1 cellular context compared by ENCODE assay signal in genomic region chr1:145714524-145715111, GRCh38.
TF ChIP-seq lines count a peak whose summit lies in the region.

No MANE protein-coding gene starts in this region.

TF ChIP-seq in HepG2, 621 proteins besides CTCF, POLR2A, EP300 and RAD21 (continued from another document and continues in another):
- TF ChIP-seq, protein P1, sequence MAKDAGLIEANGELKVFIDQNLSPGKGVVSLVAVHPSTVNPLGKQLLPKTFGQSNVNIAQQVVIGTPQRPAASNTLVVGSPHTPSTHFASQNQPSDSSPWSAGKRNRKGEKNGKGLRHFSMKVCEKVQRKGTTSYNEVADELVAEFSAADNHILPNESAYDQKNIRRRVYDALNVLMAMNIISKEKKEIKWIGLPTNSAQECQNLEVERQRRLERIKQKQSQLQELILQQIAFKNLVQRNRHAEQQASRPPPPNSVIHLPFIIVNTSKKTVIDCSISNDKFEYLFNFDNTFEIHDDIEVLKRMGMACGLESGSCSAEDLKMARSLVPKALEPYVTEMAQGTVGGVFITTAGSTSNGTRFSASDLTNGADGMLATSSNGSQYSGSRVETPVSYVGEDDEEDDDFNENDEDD (CRISPR knock-in tag; IDR thresholded peaks at IDR 0.05; ENCODE audit: borderline replicate concordance) = peak; percentile 73; the same call in 1 of the 2 replicates
- peak; percentile 88 for TF ChIP-seq ZNF547 (CRISPR knock-in tag; IDR thresholded peaks at IDR 0.05)
- TF ChIP-seq JARID2 (CRISPR knock-in tag; IDR thresholded peaks at IDR 0.05; ENCODE audit: insufficient replicate concordance) = no peak
- TF ChIP-seq MEIS1 (CRISPR knock-in tag; IDR thresholded peaks at IDR 0.05; ENCODE audit: borderline replicate concordance) = 0 out of 2 replicates have a peak, but pooled peaks have one; percentile 38
- TF ChIP-seq SAFB2 (CRISPR knock-in tag; IDR thresholded peaks at IDR 0.05; ENCODE audit: borderline replicate concordance, low read depth) = no peak
- TF ChIP-seq THAP11 (CRISPR knock-in tag; IDR thresholded peaks at IDR 0.05) = 0 out of 2 replicates have a peak, but pooled peaks have one; percentile 22
- no peak for TF ChIP-seq FLYWCH1 (CRISPR knock-in tag; IDR thresholded peaks at IDR 0.05)
- TF ChIP-seq HNRNPUL1 (IDR thresholded peaks at IDR 0.05; ENCODE audit: low read depth, low read length) = no peak
- no peak; the same call in 1 of the 2 replicates for TF ChIP-seq SP4 (CRISPR knock-in tag; IDR thresholded peaks at IDR 0.05)
- TF ChIP-seq DNMT3B (CRISPR knock-in tag; conservative IDR thresholded peaks at IDR 0.05) = no peak
- TF ChIP-seq ZFP36 (IDR thresholded peaks at IDR 0.05; ENCODE audit: borderline replicate concordance, low read depth, low read length, partially characterized antibody) = no peak
- TF ChIP-seq, protein P2, sequence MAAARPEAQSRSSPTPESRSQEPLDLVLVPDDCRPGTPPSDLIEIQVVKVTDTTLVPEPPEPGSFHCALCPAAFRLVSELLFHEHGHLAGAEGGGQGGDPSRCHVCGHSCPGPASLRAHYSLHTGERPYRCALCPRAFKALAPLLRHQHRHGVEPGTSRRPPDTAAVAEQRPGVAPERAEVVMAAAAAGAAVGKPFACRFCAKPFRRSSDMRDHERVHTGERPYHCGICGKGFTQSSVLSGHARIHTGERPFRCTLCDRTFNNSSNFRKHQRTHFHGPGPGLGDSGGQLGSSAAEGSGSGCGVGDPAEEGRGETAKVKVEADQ (CRISPR knock-in tag; IDR thresholded peaks at IDR 0.05; ENCODE audit: borderline replicate concordance) = peak; percentile 30; the same call in 1 of the 2 replicates
- no peak for TF ChIP-seq ZMAT5 (CRISPR knock-in tag; IDR thresholded peaks at IDR 0.05; ENCODE audit: borderline replicate concordance, low read depth)
- no peak for TF ChIP-seq ZNF773 (CRISPR knock-in tag; IDR thresholded peaks at IDR 0.05; ENCODE audit: borderline replicate concordance)
- TF ChIP-seq MIXL1 (CRISPR knock-in tag; IDR thresholded peaks at IDR 0.05) = peak; percentile 35
- TF ChIP-seq JUN (CRISPR knock-in tag; IDR thresholded peaks at IDR 0.05) = 0 out of 2 replicates have a peak, but pooled peaks have one; percentile 42
- TF ChIP-seq HOXA5 (CRISPR knock-in tag; IDR thresholded peaks at IDR 0.05) = peak; percentile 37; the same call in 1 of the 2 replicates
- TF ChIP-seq XRCC5 (optimal IDR thresholded peaks at IDR 0.05; ENCODE audit: low read length) = no peak
- no peak for TF ChIP-seq ZNF776 (CRISPR knock-in tag; IDR thresholded peaks at IDR 0.05)
- no peak for TF ChIP-seq MAFF (IDR thresholded peaks at IDR 0.05; ENCODE audit: low read depth, low read length)
- TF ChIP-seq SP140L (CRISPR knock-in tag; IDR thresholded peaks at IDR 0.05; ENCODE audit: borderline replicate concordance) = no peak
- TF ChIP-seq ZNF33A (CRISPR knock-in tag; IDR thresholded peaks at IDR 0.05; ENCODE audit: borderline replicate concordance) = peak; percentile 87; the same call in 1 of the 2 replicates
- no peak for TF ChIP-seq ZC3H4 (CRISPR knock-in tag; IDR thresholded peaks at IDR 0.05; ENCODE audit: borderline replicate concordance)
- TF ChIP-seq REST (IDR thresholded peaks at IDR 0.05; ENCODE audit: borderline replicate concordance in 1 of 2, low read depth in 1 of 2, low read length in 2 of 2) = no peak; a peak in 1 of 4 replicates
- TF ChIP-seq PHF8 (CRISPR knock-in tag; IDR thresholded peaks at IDR 0.05) = peak; percentile 55; the same call in 1 of the 2 replicates
- peak; percentile 91 for TF ChIP-seq MAX (IDR thresholded peaks at IDR 0.05)
- TF ChIP-seq ZNF674 (CRISPR knock-in tag; IDR thresholded peaks at IDR 0.05; ENCODE audit: low read depth) = no peak
- 0 out of 2 replicates have a peak, but pooled peaks have one; percentile 71 for TF ChIP-seq IRF1 (CRISPR knock-in tag; IDR thresholded peaks at IDR 0.05; ENCODE audit: low read depth)
- TF ChIP-seq, protein P3, sequence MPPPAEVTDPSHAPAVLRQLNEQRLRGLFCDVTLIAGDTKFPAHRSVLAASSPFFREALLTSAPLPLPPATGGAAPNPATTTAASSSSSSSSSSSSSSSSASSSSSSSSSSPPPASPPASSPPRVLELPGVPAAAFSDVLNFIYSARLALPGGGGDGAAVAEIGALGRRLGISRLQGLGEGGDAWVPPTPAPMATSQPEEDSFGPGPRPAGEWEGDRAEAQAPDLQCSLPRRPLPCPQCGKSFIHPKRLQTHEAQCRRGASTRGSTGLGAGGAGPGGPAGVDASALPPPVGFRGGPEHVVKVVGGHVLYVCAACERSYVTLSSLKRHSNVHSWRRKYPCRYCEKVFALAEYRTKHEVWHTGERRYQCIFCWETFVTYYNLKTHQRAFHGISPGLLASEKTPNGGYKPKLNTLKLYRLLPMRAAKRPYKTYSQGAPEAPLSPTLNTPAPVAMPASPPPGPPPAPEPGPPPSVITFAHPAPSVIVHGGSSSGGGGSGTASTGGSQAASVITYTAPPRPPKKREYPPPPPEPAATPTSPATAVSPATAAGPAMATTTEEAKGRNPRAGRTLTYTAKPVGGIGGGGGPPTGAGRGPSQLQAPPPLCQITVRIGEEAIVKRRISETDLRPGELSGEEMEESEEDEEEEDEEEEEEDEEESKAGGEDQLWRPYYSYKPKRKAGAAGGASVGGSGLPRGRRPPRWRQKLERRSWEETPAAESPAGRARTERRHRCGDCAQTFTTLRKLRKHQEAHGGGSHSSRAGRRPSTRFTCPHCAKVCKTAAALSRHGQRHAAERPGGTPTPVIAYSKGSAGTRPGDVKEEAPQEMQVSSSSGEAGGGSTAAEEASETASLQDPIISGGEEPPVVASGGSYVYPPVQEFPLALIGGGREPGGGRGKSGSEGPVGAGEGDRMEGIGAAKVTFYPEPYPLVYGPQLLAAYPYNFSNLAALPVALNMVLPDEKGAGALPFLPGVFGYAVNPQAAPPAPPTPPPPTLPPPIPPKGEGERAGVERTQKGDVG (CRISPR knock-in tag; IDR thresholded peaks at IDR 0.05; ENCODE audit: borderline replicate concordance) = peak; percentile 45; the same call in 1 of the 2 replicates
- TF ChIP-seq NR2F2 (IDR thresholded peaks at IDR 0.05; ENCODE audit: borderline replicate concordance, low read depth) = no peak
- TF ChIP-seq DBP (CRISPR knock-in tag; IDR thresholded peaks at IDR 0.05; ENCODE audit: not compliant biosample characterization) = no peak
- no peak for TF ChIP-seq PRMT3 (CRISPR knock-in tag; IDR thresholded peaks at IDR 0.05; ENCODE audit: borderline replicate concordance, low read depth)
- no peak for TF ChIP-seq RFX3 (CRISPR knock-in tag; IDR thresholded peaks at IDR 0.05)
- TF ChIP-seq, protein P4, sequence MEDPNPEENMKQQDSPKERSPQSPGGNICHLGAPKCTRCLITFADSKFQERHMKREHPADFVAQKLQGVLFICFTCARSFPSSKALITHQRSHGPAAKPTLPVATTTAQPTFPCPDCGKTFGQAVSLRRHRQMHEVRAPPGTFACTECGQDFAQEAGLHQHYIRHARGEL (CRISPR knock-in tag; IDR thresholded peaks at IDR 0.05) = no peak
- no peak; the same call in 1 of the 2 replicates for TF ChIP-seq ZNF788 (CRISPR knock-in tag; IDR thresholded peaks at IDR 0.05; ENCODE audit: borderline replicate concordance)
- no peak; the same call in 1 of the 2 replicates for TF ChIP-seq ZNF644 (CRISPR knock-in tag; IDR thresholded peaks at IDR 0.05; ENCODE audit: low read depth)
- TF ChIP-seq, protein P5, sequence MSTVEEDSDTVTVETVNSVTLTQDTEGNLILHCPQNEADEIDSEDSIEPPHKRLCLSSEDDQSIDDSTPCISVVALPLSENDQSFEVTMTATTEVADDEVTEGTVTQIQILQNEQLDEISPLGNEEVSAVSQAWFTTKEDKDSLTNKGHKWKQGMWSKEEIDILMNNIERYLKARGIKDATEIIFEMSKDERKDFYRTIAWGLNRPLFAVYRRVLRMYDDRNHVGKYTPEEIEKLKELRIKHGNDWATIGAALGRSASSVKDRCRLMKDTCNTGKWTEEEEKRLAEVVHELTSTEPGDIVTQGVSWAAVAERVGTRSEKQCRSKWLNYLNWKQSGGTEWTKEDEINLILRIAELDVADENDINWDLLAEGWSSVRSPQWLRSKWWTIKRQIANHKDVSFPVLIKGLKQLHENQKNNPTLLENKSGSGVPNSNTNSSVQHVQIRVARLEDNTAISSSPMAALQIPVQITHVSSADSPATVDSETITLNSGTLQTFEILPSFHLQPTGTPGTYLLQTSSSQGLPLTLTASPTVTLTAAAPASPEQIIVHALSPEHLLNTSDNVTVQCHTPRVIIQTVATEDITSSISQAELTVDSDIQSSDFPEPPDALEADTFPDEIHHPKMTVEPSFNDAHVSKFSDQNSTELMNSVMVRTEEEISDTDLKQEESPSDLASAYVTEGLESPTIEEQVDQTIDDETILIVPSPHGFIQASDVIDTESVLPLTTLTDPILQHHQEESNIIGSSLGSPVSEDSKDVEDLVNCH (CRISPR knock-in tag; IDR thresholded peaks at IDR 0.05) = no peak
- TF ChIP-seq ZNF20 (CRISPR knock-in tag; IDR thresholded peaks at IDR 0.05) = no peak
- TF ChIP-seq TCF7 (IDR thresholded peaks at IDR 0.05; ENCODE audit: low read depth) = no peak
- TF ChIP-seq TSC22D2 (CRISPR knock-in tag; IDR thresholded peaks at IDR 0.05; ENCODE audit: borderline replicate concordance) = no peak; the same call in 1 of the 2 replicates
- no peak for TF ChIP-seq ZBTB42 (CRISPR knock-in tag; IDR thresholded peaks at IDR 0.05)
- TF ChIP-seq ZFYVE20 (CRISPR knock-in tag; IDR thresholded peaks at IDR 0.05; ENCODE audit: borderline replicate concordance, low read depth) = no peak
- TF ChIP-seq ZNF766 (CRISPR knock-in tag; IDR thresholded peaks at IDR 0.05; ENCODE audit: borderline replicate concordance) = 0 out of 2 replicates have a peak, but pooled peaks have one; percentile 73
- TF ChIP-seq, protein P6, sequence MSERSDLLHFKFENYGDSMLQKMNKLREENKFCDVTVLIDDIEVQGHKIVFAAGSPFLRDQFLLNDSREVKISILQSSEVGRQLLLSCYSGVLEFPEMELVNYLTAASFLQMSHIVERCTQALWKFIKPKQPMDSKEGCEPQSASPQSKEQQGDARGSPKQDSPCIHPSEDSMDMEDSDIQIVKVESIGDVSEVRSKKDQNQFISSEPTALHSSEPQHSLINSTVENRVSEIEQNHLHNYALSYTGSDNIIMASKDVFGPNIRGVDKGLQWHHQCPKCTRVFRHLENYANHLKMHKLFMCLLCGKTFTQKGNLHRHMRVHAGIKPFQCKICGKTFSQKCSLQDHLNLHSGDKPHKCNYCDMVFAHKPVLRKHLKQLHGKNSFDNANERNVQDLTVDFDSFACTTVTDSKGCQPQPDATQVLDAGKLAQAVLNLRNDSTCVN (CRISPR knock-in tag; IDR thresholded peaks at IDR 0.05; ENCODE audit: borderline replicate concordance) = peak; percentile 57; the same call in 1 of the 2 replicates
- no peak for TF ChIP-seq TOE1 (CRISPR knock-in tag; IDR thresholded peaks at IDR 0.05)
- no peak for TF ChIP-seq HNRNPH1 (optimal IDR thresholded peaks at IDR 0.05; ENCODE audit: low read depth, low read length)
- TF ChIP-seq FOXC1 (CRISPR knock-in tag; IDR thresholded peaks at IDR 0.05; ENCODE audit: borderline replicate concordance) = peak; percentile 90; the same call in 1 of the 2 replicates
